16 cellular contexts compared by ENCODE assay signal in genomic region chr10:112658465-112658864, GRCh38.
"Had no signal": no experiment of that assay in that cellular context is flagged by ENCODE, and none has a peak within 500 bp of the region (broad histone marks: within the 10 kb centered on the region; RNA-seq: fewer than 3 reads in every experiment).

No MANE protein-coding gene starts in this region.

- H3K4me3 ChIP-seq: body of pancreas, coronary artery, lung, prostate gland, right atrium auricular region, testis, upper lobe of right lung had no signal

- H3K36me3 ChIP-seq: prostate gland, right atrium auricular region, upper lobe of right lung had no signal

- H3K4me3 Mint-ChIP-seq: activated CD4-positive, alpha-beta T cell treated with anti-CD3 and anti-CD28 coated beads for 36 hours; activated naive CD8-positive, alpha-beta T cell; WTC11 had no signal

- ATAC-seq: activated CD4-positive, alpha-beta T cell treated with anti-CD3 and anti-CD28 coated beads for 36 hours; left lobe of liver; upper lobe of right lung; WTC11 had no signal

- H3K27me3 ChIP-seq: body of pancreas, right atrium auricular region, testis, upper lobe of right lung had no signal

- H3K27me3 Mint-ChIP-seq: activated CD4-positive, alpha-beta T cell treated with anti-CD3 and anti-CD28 coated beads for 36 hours; activated naive CD8-positive, alpha-beta T cell had no signal

- H3K9me3 ChIP-seq: body of pancreas, prostate gland, testis, upper lobe of right lung had no signal

- H3K4me1 Mint-ChIP-seq: activated CD4-positive, alpha-beta T cell treated with anti-CD3 and anti-CD28 coated beads for 36 hours had no signal

- H3K4me1 ChIP-seq: prostate gland, right atrium auricular region, testis, upper lobe of right lung had no signal

- H3K27ac ChIP-seq: body of pancreas, coronary artery, prostate gland, right atrium auricular region, testis, upper lobe of right lung had no signal

- DNase-seq: activated CD4-positive, alpha-beta T cell treated with anti-CD3 and anti-CD28 coated beads for 36 hours; activated CD4-positive, alpha-beta T cell treated with anti-CD3 and anti-CD28 coated beads, Interleukin-2, amount 50 U/mL, for 48 hours; amniotic stem cell; body of pancreas; central memory CD4-positive, alpha-beta T cell; kidney; stimulated activated CD4-positive, alpha-beta T cell treated with anti-CD3 and anti-CD28 coated beads, Interleukin-2, amount 100 ng/mL, for 24 hours; testis; upper lobe of right lung had no signal

- H3K27ac Mint-ChIP-seq: activated CD4-positive, alpha-beta T cell treated with anti-CD3 and anti-CD28 coated beads for 36 hours; activated naive CD8-positive, alpha-beta T cell; WTC11 had no signal
